8 cellular contexts compared by ENCODE assay signal in genomic region chr7:64999165-65000004, GRCh38. TPM values are rescaled to one million over a fixed set of nuclear protein-coding genes. Genes with fewer than 3 reads are reported as not detected.
DNase-seq lines count a peak whose midpoint lies in the region; ATAC-seq and TF ChIP-seq lines count a peak whose summit lies in the region.

No MANE protein-coding gene starts in this region.

- peaks cover 11% of the 10 kb centered on the region for H3K4me1 Mint-ChIP-seq in endothelial cell (ENCODE audit: unreplicated experiment)
- H3K4me1 Mint-ChIP-seq in CD4-positive, alpha-beta memory T cell = peaks cover 14 to 38% (median 29%) of the 10 kb centered on the region in 4 donors

- no peak for TF ChIP-seq POLR2A in NB4 (IDR thresholded peaks at IDR 0.05; ENCODE audit: extremely low read depth, insufficient read length)

- H3K4me3 Mint-ChIP-seq in endothelial cell (ENCODE audit: unreplicated experiment) = peak overlapping the region; percentile 86
- H3K4me3 Mint-ChIP-seq in CD4-positive, alpha-beta memory T cell = no peak overlapping the region

- TF ChIP-seq CTCF in NB4 (IDR thresholded peaks at IDR 0.05; ENCODE audit: low read depth, low read length) = no peak
- TF ChIP-seq CTCF in endothelial cell (IDR thresholded peaks at IDR 0.05; ENCODE audit: unreplicated experiment) = no peak

- H3K4me1 ChIP-seq in CD4-positive, alpha-beta memory T cell (ENCODE audit: insufficient read depth, low read length) = peaks cover 13% of the 10 kb centered on the region

- H3K9me3 ChIP-seq in CD4-positive, alpha-beta memory T cell (ENCODE audit: control insufficient read depth in 1 of 2, low read length in 2 of 2) = peaks cover 0 to 42% of the 10 kb centered on the region in 2 donors

- no peaks in the 10 kb centered on the region for H3K27me3 ChIP-seq in CD4-positive, alpha-beta memory T cell (ENCODE audit: insufficient read depth, low read length)

- peaks cover 4% of the 10 kb centered on the region for H3K36me3 ChIP-seq in CD4-positive, alpha-beta memory T cell (ENCODE audit: insufficient read depth, low read length)

- intact Hi-C loops in sciatic nerve (cut with DNase I) = no loop called here
- intact Hi-C loops in CD4-positive, alpha-beta memory T cell (cut with micrococcal nuclease) = loop anchor here (10.0 kb wide), 2 partner anchors 205 to 335 kb away; partner anchors contain the start of genes ZNF107 and ZNF138

- peaks cover 12% of the 10 kb centered on the region for H3K27me3 Mint-ChIP-seq in endothelial cell (ENCODE audit: unreplicated experiment)
- no peaks in the 10 kb centered on the region for H3K27me3 Mint-ChIP-seq in CD4-positive, alpha-beta memory T cell

- peak overlapping the region; percentile 71 for H3K27ac Mint-ChIP-seq in endothelial cell (ENCODE audit: unreplicated experiment)
- no peak overlapping the region for H3K27ac Mint-ChIP-seq in CD4-positive, alpha-beta memory T cell

- H3K4me3 ChIP-seq in NB4 (ENCODE audit: low read depth, low read length) = peak overlapping the region; percentile 12
- H3K4me3 ChIP-seq in CD4-positive, alpha-beta memory T cell (ENCODE audit: low read length in 2 of 2) = no peak overlapping the region

- H3K9me3 Mint-ChIP-seq in endothelial cell (ENCODE audit: unreplicated experiment) = peaks cover 40% of the 10 kb centered on the region
- H3K9me3 Mint-ChIP-seq in CD4-positive, alpha-beta memory T cell = peaks cover 3 to 76% (median 55%) of the 10 kb centered on the region in 8 donors

- DNase-seq in NB4 (ENCODE audit: low read depth) (peak; percentile 97), endothelial cell (ENCODE audit: low spot score) (peak; percentile 16), sciatic nerve (ENCODE audit: low spot score) (no peak)
- no peak for DNase-seq in CD4-positive, alpha-beta memory T cell
- DNase-seq in activated CD4-positive, alpha-beta T cell treated with anti-CD3 and anti-CD28 coated beads for 48 hours = no peak
- DNase-seq in stimulated activated CD4-positive, alpha-beta T cell treated with anti-CD3 and anti-CD28 coated beads, Interleukin-2, amount 100 ng/mL, for 48 hours = no peak

- peaks cover 68% of the 10 kb centered on the region for H3K36me3 Mint-ChIP-seq in endothelial cell (ENCODE audit: low read depth, unreplicated experiment)
- H3K36me3 Mint-ChIP-seq in CD4-positive, alpha-beta memory T cell = peaks cover 67 to 81% of the 10 kb centered on the region in 2 donors

- CTCF ChIA-PET in CD4-positive, alpha-beta memory T cell (lab: Charles Lee; ENCODE audit: partially characterized antibody) = no interaction called here

- POLR2A ChIA-PET in CD4-positive, alpha-beta memory T cell (lab: Charles Lee; ENCODE audit: partially characterized antibody) = no interaction called here

- ATAC-seq in GM19395 (IDR thresholded peaks at IDR 0.05; ENCODE audit: unreplicated experiment) (peak; percentile 62), sciatic nerve (peak; percentile 64), GM19455 (IDR thresholded peaks at IDR 0.05; ENCODE audit: unreplicated experiment) (no peak)

- H3K27ac ChIP-seq in CD4-positive, alpha-beta memory T cell (ENCODE audit: low read depth, low read length) = no peak overlapping the region

RNA-seq across cellular contexts. Expression of gene ERV3-1, which starts 7.1 kb away (rescaled TPM):
- total RNA-seq in endothelial cell (ENCODE audit: unreplicated experiment) (58.4 TPM), sciatic nerve (26.8 TPM)
- total RNA-seq in CD4-positive, alpha-beta memory T cell = 10 to 100 TPM; 18.4 to 19.9 TPM
- 1 to 10 TPM; 5.3 to 9.8 TPM for polyA plus RNA-seq in CD4-positive, alpha-beta memory T cell

RNA-seq across cellular contexts. Expression of gene ZNF117, which starts 8.5 kb away (rescaled TPM):
- total RNA-seq in endothelial cell (ENCODE audit: unreplicated experiment) (42.0 TPM), sciatic nerve (24.4 TPM)
- 1 to 10 TPM; 5.2 to 5.3 TPM for total RNA-seq in CD4-positive, alpha-beta memory T cell
- under 1 TPM; 0.78 to 0.84 TPM for polyA plus RNA-seq in CD4-positive, alpha-beta memory T cell

Comparison
In these comparisons a context has a peak if more than half of its experiments do, and no peak if none do; other contexts are left out.
1. DNase-seq: peak in NB4 (single experiment) and endothelial cell (single experiment); none in sciatic nerve (single experiment), CD4-positive, alpha-beta memory T cell (0 of 5), activated CD4-positive, alpha-beta T cell treated with anti-CD3 and anti-CD28 coated beads for 48 hours (single experiment) and stimulated activated CD4-positive, alpha-beta T cell treated with anti-CD3 and anti-CD28 coated beads, Interleukin-2, amount 100 ng/mL, for 48 hours (0 of 2).